Comparison of ENCODE assay signal across 23 cellular contexts in the genomic region with DNA sequence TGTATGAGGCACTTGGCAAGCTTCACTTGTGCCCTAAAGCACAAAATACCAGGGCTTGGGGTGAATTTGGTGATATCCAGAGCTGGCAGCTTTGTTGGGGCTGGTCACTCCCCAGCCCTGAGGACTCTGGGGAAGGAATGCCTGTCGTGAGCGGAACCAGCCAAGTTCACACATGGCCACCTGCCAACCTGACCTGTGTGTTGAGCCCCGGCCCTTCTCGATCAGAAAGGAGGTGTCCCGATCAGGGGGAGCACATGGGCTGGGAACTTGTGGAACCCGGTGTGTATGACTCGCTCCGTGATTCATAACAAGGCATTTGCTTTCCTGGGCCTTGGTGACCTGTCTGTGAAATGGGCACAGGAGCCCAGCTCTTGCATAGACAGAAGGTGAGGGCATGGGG. TPM values are rescaled to one million over a fixed set of nuclear protein-coding genes. Genes with fewer than 3 reads are reported as not detected.
DNase-seq lines count a peak whose midpoint lies in the region; ATAC-seq and TF ChIP-seq lines count a peak whose summit lies in the region.
"Had no signal": no experiment of that assay in that cellular context is flagged by ENCODE, and none has a peak within 500 bp of the region (broad histone marks: within the 10 kb centered on the region; RNA-seq: fewer than 3 reads in every experiment).

No MANE protein-coding gene starts in this region.

- peaks cover 9% of the 10 kb centered on the region for H3K9me3 ChIP-seq in left ventricle myocardium inferior (replicated peaks)
- no peaks in the 10 kb centered on the region for H3K9me3 ChIP-seq in SK-N-MC (ENCODE audit: low read depth, low read length)
- H3K9me3 ChIP-seq: gastrocnemius medialis had no signal

- no peaks in the 10 kb centered on the region for H3K27me3 Mint-ChIP-seq in T-helper 2 cell treated with Interferon-gamma antibody and Interleukin-4, amounts not matched to agents 5 μg/mL and 100 μg/mL, for 36 hours (ENCODE audit: low read depth)
- H3K27me3 Mint-ChIP-seq: T-helper 17 cell had no signal

- ATAC-seq in Right ventricle myocardium superior (ENCODE audit: poor library complexity) (no peak), HG02840 (IDR thresholded peaks at IDR 0.05; ENCODE audit: low FRiP score, unreplicated experiment) (no peak)
- ATAC-seq: activated T-cell treated with anti-CD3 and anti-CD28 coated beads, Interleukin-2, amount 50 U/mL, for 4 hours; gastrocnemius medialis; SK-N-SH treated with all-trans-retinoic acid at 6 μM for 48 hours; T-helper 17 cell had no signal

- H3K27ac ChIP-seq in left ventricle myocardium inferior (replicated peaks) (peak overlapping the region; percentile 10), SK-N-MC (0 out of 2 replicates have a peak overlapping the region, but pooled peaks have one; percentile 31)
- H3K27ac ChIP-seq: esophagus muscularis mucosa, gastrocnemius medialis, KMS-11 had no signal

- H3K36me3 ChIP-seq in left ventricle myocardium inferior (peaks cover 9% of the 10 kb centered on the region), SK-N-MC (ENCODE audit: insufficient read depth, low read length) (peaks cover 14% of the 10 kb centered on the region; the same call in 1 of the 2 replicates)
- H3K36me3 ChIP-seq: gastrocnemius medialis had no signal

- H3K4me3 ChIP-seq in left ventricle myocardium inferior (no peak overlapping the region), SK-N-MC (no peak overlapping the region)
- H3K4me3 ChIP-seq: esophagus muscularis mucosa, gastrocnemius medialis, smooth muscle cell had no signal

- peaks cover 52% of the 10 kb centered on the region for H3K36me3 Mint-ChIP-seq in T-helper 2 cell treated with Interferon-gamma antibody and Interleukin-4, amounts not matched to agents 5 μg/mL and 100 μg/mL, for 36 hours (ENCODE audit: low read depth)

- peaks cover 69% of the 10 kb centered on the region for H3K4me1 ChIP-seq in left ventricle myocardium inferior

- intact Hi-C loops in left ventricle myocardium inferior (cut with micrococcal nuclease) (no loop called here), Right ventricle myocardium superior (cut with DNase I) (no loop called here)

- DNase-seq in left ventricle myocardium inferior (no peak), Right ventricle myocardium superior (no peak), SK-N-MC (ENCODE audit: low read depth, low spot score) (no peak), kidney tubule cell (ENCODE audit: low spot score) (peak; percentile 20), retina (no peak)
- DNase-seq in T-helper 2 cell treated with Interferon-gamma antibody and Interleukin-4, amounts not matched to agents 5 μg/mL and 100 μg/mL, for 36 hours (ENCODE audit: low spot score): no peak
- DNase-seq: activated naive CD4-positive, alpha-beta T cell treated with Interleukin-2 at 50 U/mL for 16 hours; activated T-cell treated with anti-CD3 and anti-CD28 coated beads, Interleukin-2, amount 50 U/mL, for 4 hours; anterior cingulate cortex; cortex of kidney; gastrocnemius medialis; GDM1; H9; MV-4-11; occipital lobe; stimulated activated CD4-positive, alpha-beta T cell treated with anti-CD3 and anti-CD28 coated beads, Interleukin-2, amount 100 ng/mL, for 24 hours; T-helper 17 cell; trophoblast cell had no signal

- TF ChIP-seq CTCF in left ventricle myocardium inferior (IDR thresholded peaks at IDR 0.05; ENCODE audit: borderline replicate concordance): no peak

- H3K27me3 ChIP-seq in left ventricle myocardium inferior (ENCODE audit: low read depth): no peaks in the 10 kb centered on the region
- H3K27me3 ChIP-seq: esophagus muscularis mucosa, gastrocnemius medialis had no signal

- no peak overlapping the region for H3K9ac ChIP-seq in SK-N-MC (ENCODE audit: insufficient read length)
- H3K9ac ChIP-seq: KMS-11 had no signal

- H3K4me1 Mint-ChIP-seq in T-helper 2 cell treated with Interferon-gamma antibody and Interleukin-4, amounts not matched to agents 5 μg/mL and 100 μg/mL, for 36 hours (ENCODE audit: low read depth): peaks cover 7% of the 10 kb centered on the region

- no peak overlapping the region for H3K27ac Mint-ChIP-seq in T-helper 2 cell treated with Interferon-gamma antibody and Interleukin-4, amounts not matched to agents 5 μg/mL and 100 μg/mL, for 36 hours
- H3K27ac Mint-ChIP-seq: T-helper 17 cell had no signal

- H3K9me3 Mint-ChIP-seq in T-helper 2 cell treated with Interferon-gamma antibody and Interleukin-4, amounts not matched to agents 5 μg/mL and 100 μg/mL, for 36 hours: peaks cover 12% of the 10 kb centered on the region
- H3K9me3 Mint-ChIP-seq: H9 had no signal

- no peak overlapping the region for H3K4me3 Mint-ChIP-seq in T-helper 2 cell treated with Interferon-gamma antibody and Interleukin-4, amounts not matched to agents 5 μg/mL and 100 μg/mL, for 36 hours
- H3K4me3 Mint-ChIP-seq: activated T-cell treated with anti-CD3 and anti-CD28 coated beads, Interleukin-2, amount 50 U/mL, for 4 hours; H9; T-helper 17 cell had no signal

RNA-seq across cellular contexts. Expression of a gene that starts 43.1 kb away (rescaled TPM):
- total RNA-seq in left ventricle myocardium inferior: 79.6 TPM
- total RNA-seq in Right ventricle myocardium superior: 96.3 TPM
